In genomic region chr13:39538826-39539555, GRCh38 we compare ENCODE assay signal across 15 cellular contexts.
DNase-seq lines count a peak whose midpoint lies in the region; ATAC-seq lines count a peak whose summit lies in the region.
"Had no signal": no experiment of that assay in that cellular context is flagged by ENCODE, and none has a peak within 500 bp of the region (broad histone marks: within the 10 kb centered on the region; RNA-seq: fewer than 3 reads in every experiment).

No MANE protein-coding gene starts in this region.

- peak overlapping the region; percentile 62 for H3K4me3 ChIP-seq in SK-N-MC
- H3K4me3 ChIP-seq: ovary, suprapubic skin had no signal

- no peak for ATAC-seq in GM21381 (IDR thresholded peaks at IDR 0.05; ENCODE audit: unreplicated experiment)
- ATAC-seq: Right ventricle myocardium inferior had no signal

- H3K27ac ChIP-seq in SK-N-MC = peak overlapping the region; percentile 90
- H3K27ac ChIP-seq: ovary, suprapubic skin had no signal

- no peak overlapping the region for H3K9ac ChIP-seq in SK-N-MC (ENCODE audit: insufficient read length)

- H3K9me3 ChIP-seq in SK-N-MC (ENCODE audit: low read depth, low read length) = no peaks in the 10 kb centered on the region
- H3K9me3 ChIP-seq: ovary, suprapubic skin had no signal

- DNase-seq in NCI-H2171 treated with DMSO at 0.1 percent for 48 hours (lab: John Stamatoyannopoulos, UW) (peak; percentile 64), NCI-H2171 (lab: John Stamatoyannopoulos, UW) (no peak), NCI-H1694 (lab: John Stamatoyannopoulos, UW) (peak; percentile 53), SK-N-MC (ENCODE audit: low read depth, low spot score) (no peak), kidney tubule cell (ENCODE audit: low spot score) (peak; percentile 6), GDM1 (lab: John Stamatoyannopoulos, UW) (no peak)
- no peak for DNase-seq in activated CD4-positive, CD25-positive, alpha-beta regulatory T cell (lab: John Stamatoyannopoulos, UW)
- DNase-seq: activated CD4-positive, alpha-beta T cell treated with anti-CD3 and anti-CD28 coated beads, Interleukin-2, amount 50 U/mL, for 1 hour; CD8-positive, alpha-beta memory T cell; H9; ovary; T-helper 9 cell had no signal

- H3K36me3 ChIP-seq in SK-N-MC (ENCODE audit: insufficient read depth, low read length) = no peaks in the 10 kb centered on the region
- H3K36me3 ChIP-seq: ovary, suprapubic skin had no signal

Comparison
In these comparisons a context has a peak if more than half of its experiments do, and no peak if none do; other contexts are left out.
1. DNase-seq: peak in NCI-H2171 treated with DMSO at 0.1 percent for 48 hours (single experiment), NCI-H1694 (single experiment) and kidney tubule cell (single experiment); none in NCI-H2171 (single experiment), SK-N-MC (single experiment), GDM1 (single experiment) and activated CD4-positive, CD25-positive, alpha-beta regulatory T cell (0 of 4).